ENCODE assay signal across 32 cellular contexts in genomic region chr2:54594048-54594447, GRCh38.
A peak's percentile ranks its signal among the peaks of the same experiment; 100 is the strongest.
DNase-seq lines count a peak whose midpoint lies in the region; ATAC-seq, FAIRE-seq and TF ChIP-seq lines count a peak whose summit lies in the region.
"Had no signal": no experiment of that assay in that cellular context is flagged by ENCODE, and none has a peak within 500 bp of the region (broad histone marks: within the 10 kb centered on the region; RNA-seq: fewer than 3 reads in every experiment).

No MANE protein-coding gene starts in this region.

- H3K27ac ChIP-seq in left ventricle myocardium inferior (replicated peaks) (peak overlapping the region; percentile 80), right atrium auricular region (no peak overlapping the region), OCI-LY3 (ENCODE audit: low read length) (no peak overlapping the region), GM12878 (ENCODE audit: control insufficient read depth, insufficient read depth) (peak overlapping the region; percentile 52), trophoblast cell (ENCODE audit: low read depth, low read length) (no peak overlapping the region), ovary (no peak overlapping the region)
- H3K27ac ChIP-seq: body of pancreas had no signal

- POLR2A ChIA-PET in GM12878 (lab: Charles Lee): interaction anchor here (0.7 to 1.6 kb wide), 6 partner anchors 18 to 126 kb away, joined by 3 to 7 read pairs (median 4); no protein-coding TSS in a partner anchor

- H3K27me3 Mint-ChIP-seq in stimulated activated naive B cell treated with anti-CD40 and anti-IgM and Interleukin-4, amounts not matched to agents 10 μg/mL and 1 μg/mL and 100 μg/mL, for 72 hours: no peaks in the 10 kb centered on the region
- H3K27me3 Mint-ChIP-seq: central memory CD8-positive, alpha-beta T cell; dendritic cell treated with granulocyte-macrophage colony-stimulating factor and Interleukin-4, amounts not matched to agents 40 ng/mL and 50 ng/mL, for 4 days had no signal

- WGBS in GM12878 (ENCODE audit: insufficient coverage, insufficient replicate concordance, low lambda C conversion rate, missing lambda C conversion rate): 75% methylated on average over 4 of the region's 4 CpGs
- WGBS in trophoblast cell (ENCODE audit: extremely low coverage, insufficient coverage, insufficient read length): no CpG with 5 or more reads among the region's 4 CpGs
- WGBS in ovary, 3 donors: 93 to 94% (median 93%) methylated on average over 4 of the region's 4 CpGs

- no peaks in the 10 kb centered on the region for H3K79me1 ChIP-seq in trophoblast cell (ENCODE audit: low read length)

- DNase-seq in left ventricle myocardium inferior (no peak), right atrium auricular region (ENCODE audit: low spot score) (no peak), GM12878 (ENCODE audit: low read depth, low spot score) (no peak), trophoblast cell (no peak), activated gamma-delta T cell treated with Interleukin-2 at 50 U/mL for 16 hours (no peak), ovary (no peak)
- no peak for DNase-seq in stimulated activated naive B cell treated with anti-CD40 and anti-IgM and Interleukin-4, amounts not matched to agents 10 μg/mL and 1 μg/mL and 100 μg/mL, for 72 hours
- DNase-seq: activated CD4-positive, alpha-beta T cell treated with anti-CD3 and anti-CD28 coated beads, Interleukin-2, amount 50 U/mL, for 1 hour; activated T-cell treated with anti-CD3 and anti-CD28 coated beads, Interleukin-2, amount 50 U/mL, for 4 hours; adrenal gland; AML-193; body of pancreas; EL; foreskin fibroblast; head of caudate nucleus; KG1; MG63; NCI-H1436 treated with DMSO at 0.1 percent for 48 hours; NCI-H2081 treated with DMSO at 0.1 percent for 48 hours; NCI-H2227 treated with DMSO at 0.1 percent for 48 hours; NCI-H526 treated with DMSO at 0.1 percent for 48 hours; NK-92 treated with Interleukin-12 subunit alpha and Interleukin-12 subunit beta, amount 100 ng/mL, for 24 hours; SHP77 treated with DMSO at 0.1 percent for 48 hours; stimulated activated naive CD8-positive, alpha-beta T cell treated with anti-CD3 and anti-CD28 coated beads, Interleukin-15, Interleukin-2, amounts not matched to agents 100 U/mL and 50 U/mL, for 24 hours had no signal

- no peak for FAIRE-seq in GM12878 (lab: Jason Lieb, UNC)
- FAIRE-seq: keratinocyte, RCC 7860 had no signal

- no peak overlapping the region for H2BK12ac ChIP-seq in trophoblast cell (ENCODE audit: low read length)

- H3K27me3 ChIP-seq in left ventricle myocardium inferior (ENCODE audit: low read depth) (no peaks in the 10 kb centered on the region), right atrium auricular region (no peaks in the 10 kb centered on the region), OCI-LY3 (ENCODE audit: low read depth, low read length) (no peaks in the 10 kb centered on the region), GM12878 (replicated peaks in 1 of 2; ENCODE audit: control insufficient read depth in 2 of 2, insufficient read depth in 2 of 2, low read length in 1 of 2) (no peaks in the 10 kb centered on the region), trophoblast cell (ENCODE audit: insufficient read depth, low read length) (no peaks in the 10 kb centered on the region), ovary (no peaks in the 10 kb centered on the region)
- H3K27me3 ChIP-seq: adrenal gland, body of pancreas, esophagus muscularis mucosa, MG63 had no signal

- H4K20me1 ChIP-seq in OCI-LY3 (ENCODE audit: insufficient read depth, low read length): no peaks in the 10 kb centered on the region
- H4K20me1 ChIP-seq in GM12878 (ENCODE audit: control insufficient read depth, insufficient read depth): peaks cover 3% of the 10 kb centered on the region; the same call in 1 of the 2 replicates

- H3K18ac ChIP-seq in trophoblast cell (ENCODE audit: low read length): no peak overlapping the region

- no peak overlapping the region for H2BK5ac ChIP-seq in trophoblast cell (ENCODE audit: low read depth, low read length, poor library complexity)

- H3K4me1 Mint-ChIP-seq in stimulated activated naive B cell treated with anti-CD40 and anti-IgM and Interleukin-4, amounts not matched to agents 10 μg/mL and 1 μg/mL and 100 μg/mL, for 72 hours: peaks cover 62 to 96% of the 10 kb centered on the region in 2 donors

- H3K9me3 Mint-ChIP-seq in stimulated activated naive B cell treated with anti-CD40 and anti-IgM and Interleukin-4, amounts not matched to agents 10 μg/mL and 1 μg/mL and 100 μg/mL, for 72 hours: no peaks in the 10 kb centered on the region
- H3K9me3 Mint-ChIP-seq: activated T-cell treated with anti-CD3 and anti-CD28 coated beads, Interleukin-2, amount 50 U/mL, for 4 hours; central memory CD8-positive, alpha-beta T cell; dendritic cell treated with granulocyte-macrophage colony-stimulating factor and Interleukin-4, amounts not matched to agents 40 ng/mL and 50 ng/mL, for 4 days; mesothelial cell of epicardium; WTC11 had no signal

- H3K79me2 ChIP-seq in OCI-LY3 (ENCODE audit: low read length): no peaks in the 10 kb centered on the region
- H3K79me2 ChIP-seq in GM12878 (ENCODE audit: control insufficient read depth, insufficient read depth, low read length): peaks cover 97% of the 10 kb centered on the region
- peaks cover 4% of the 10 kb centered on the region for H3K79me2 ChIP-seq in trophoblast cell (ENCODE audit: control insufficient read depth, insufficient read depth, low read length, poor library complexity)

- no peak for TF ChIP-seq POLR2A in GM12878 (IDR thresholded peaks at IDR 0.05; ENCODE audit: low read depth, low read length)
- TF ChIP-seq POLR2A in ovary (IDR thresholded peaks at IDR 0.05): no peak

- no peak overlapping the region for H2AK5ac ChIP-seq in trophoblast cell (ENCODE audit: low read length)

- H3K36me3 ChIP-seq in left ventricle myocardium inferior (peaks cover 12% of the 10 kb centered on the region), right atrium auricular region (peaks cover 12% of the 10 kb centered on the region), OCI-LY3 (replicated peaks; ENCODE audit: low read depth, low read length) (no peaks in the 10 kb centered on the region), GM12878 (ENCODE audit: control insufficient read depth in 2 of 2, insufficient read depth in 2 of 2, low read length in 1 of 2) (peaks cover 18 to 19% of the 10 kb centered on the region in 2 experiments), trophoblast cell (ENCODE audit: control insufficient read depth in 1 of 2, insufficient read depth in 2 of 2, low read length in 2 of 2) (peaks cover 6 to 10% of the 10 kb centered on the region in 2 experiments), ovary (no peaks in the 10 kb centered on the region)

- no peak overlapping the region for H4K91ac ChIP-seq in trophoblast cell (ENCODE audit: low read depth, low read length)

- SMC1A ChIA-PET in GM12878 (lab: Charles Lee; ENCODE audit: uncharacterized antibody, unreplicated experiment): interaction anchor here (1.0 to 4.9 kb wide), 3 partner anchors 10 to 25 kb away, joined by 3 to 37 read pairs (median 19); no protein-coding TSS in a partner anchor

- peak overlapping the region; percentile 81 for H3K27ac Mint-ChIP-seq in stimulated activated naive B cell treated with anti-CD40 and anti-IgM and Interleukin-4, amounts not matched to agents 10 μg/mL and 1 μg/mL and 100 μg/mL, for 72 hours
- H3K27ac Mint-ChIP-seq: dendritic cell treated with granulocyte-macrophage colony-stimulating factor and Interleukin-4, amounts not matched to agents 40 ng/mL and 50 ng/mL, for 4 days; mesothelial cell of epicardium had no signal

- TF ChIP-seq EP300 in GM12878 (IDR thresholded peaks at IDR 0.05; ENCODE audit: borderline replicate concordance in 1 of 2, control insufficient read depth in 1 of 2, low read depth in 2 of 2, low read length in 2 of 2) (no peak), ovary (IDR thresholded peaks at IDR 0.05) (no peak)

- RAD21 ChIA-PET in GM12878 (lab: Charles Lee; ENCODE audit: unreplicated experiment): interaction anchor here (1.0 to 4.1 kb wide), 4 partner anchors 12 to 71 kb away, joined by 3 to 14 read pairs (median 4); no protein-coding TSS in a partner anchor

- no peak overlapping the region for H3K23ac ChIP-seq in trophoblast cell (ENCODE audit: low read length)

- H3K4me2 ChIP-seq in OCI-LY3 (ENCODE audit: low read length): peak overlapping the region; percentile 33; the same call in 1 of the 2 replicates
- peak overlapping the region; percentile 45 for H3K4me2 ChIP-seq in GM12878 (ENCODE audit: control insufficient read depth, insufficient read depth)
- no peak overlapping the region for H3K4me2 ChIP-seq in trophoblast cell (ENCODE audit: low read length)

- H3K4me3 ChIP-seq in left ventricle myocardium inferior (no peak overlapping the region), right atrium auricular region (no peak overlapping the region), OCI-LY3 (ENCODE audit: low read length) (no peak overlapping the region), GM12878 (no peak overlapping the region), trophoblast cell (ENCODE audit: low read depth, low read length) (no peak overlapping the region), ovary (no peak overlapping the region)
- H3K4me3 ChIP-seq: adrenal gland, body of pancreas, esophagus muscularis mucosa, MG63 had no signal

- H4K8ac ChIP-seq in trophoblast cell (ENCODE audit: low read depth, low read length): no peak overlapping the region

- H3K9ac ChIP-seq in OCI-LY3 (ENCODE audit: low read length): no peak overlapping the region
- H3K9ac ChIP-seq in GM12878 (ENCODE audit: control insufficient read depth, insufficient read depth, low read length): no peak overlapping the region
- H3K9ac ChIP-seq in trophoblast cell (ENCODE audit: low read length): no peak overlapping the region

- BruUV-seq in GM12878 (replicated peaks; lab: Mats Ljungman, UMichigan): no TSS peak

- intact Hi-C loops in left ventricle myocardium inferior (cut with micrococcal nuclease): no loop called here
- intact Hi-C loops in GM12878 (cut with micrococcal nuclease; ENCODE audit: unreplicated experiment): no loop called here
- intact Hi-C loops in ovary (cut with DNase I): no loop called here

- H2BK120ac ChIP-seq in trophoblast cell (ENCODE audit: insufficient read depth, low read length, poor library complexity): no peak overlapping the region

- H3K4me3 Mint-ChIP-seq in stimulated activated naive B cell treated with anti-CD40 and anti-IgM and Interleukin-4, amounts not matched to agents 10 μg/mL and 1 μg/mL and 100 μg/mL, for 72 hours: peak overlapping the region; percentile 30 to 53
- H3K4me3 Mint-ChIP-seq: activated T-cell treated with anti-CD3 and anti-CD28 coated beads, Interleukin-2, amount 50 U/mL, for 4 hours; central memory CD8-positive, alpha-beta T cell; dendritic cell treated with granulocyte-macrophage colony-stimulating factor and Interleukin-4, amounts not matched to agents 40 ng/mL and 50 ng/mL, for 4 days; mesothelial cell of epicardium; WTC11 had no signal

- no peaks in the 10 kb centered on the region for H3K9me3 ChIP-seq in left ventricle myocardium inferior (replicated peaks)
- H3K9me3 ChIP-seq in right atrium auricular region: no peaks in the 10 kb centered on the region
- no peaks in the 10 kb centered on the region for H3K9me3 ChIP-seq in OCI-LY3 (ENCODE audit: insufficient read depth, low read length)
- H3K9me3 ChIP-seq in GM12878 (replicated peaks; ENCODE audit: control insufficient read depth, insufficient read depth, low read length): no peaks in the 10 kb centered on the region
- H3K9me3 ChIP-seq in trophoblast cell (ENCODE audit: insufficient read depth, low read depth, low read length): peaks cover 2% of the 10 kb centered on the region
- no peaks in the 10 kb centered on the region for H3K9me3 ChIP-seq in ovary
- H3K9me3 ChIP-seq: adrenal gland, body of pancreas, esophagus muscularis mucosa, MG63 had no signal

- H2AFZ ChIP-seq in OCI-LY3 (ENCODE audit: low read depth, low read length): no peak overlapping the region
- no peak overlapping the region for H2AFZ ChIP-seq in GM12878 (ENCODE audit: control insufficient read depth, low read depth, low read length)
- no peak overlapping the region for H2AFZ ChIP-seq in trophoblast cell (ENCODE audit: insufficient read depth, low read length, poor library complexity)

- in situ Hi-C loops in GM12878 (cut with MboI): no loop called here

- no peak overlapping the region for H4K12ac ChIP-seq in trophoblast cell (ENCODE audit: low read depth, low read length)

- CTCF ChIA-PET in GM12878 (lab: Yijun Ruan, JAX): interaction anchor here (1.3 to 1.8 kb wide), 3 partner anchors 19 to 70 kb away, joined by 3 to 5 read pairs (median 3); no protein-coding TSS in a partner anchor

- H3K4me1 ChIP-seq in left ventricle myocardium inferior (peaks cover 99% of the 10 kb centered on the region), right atrium auricular region (peaks cover 0 to 70% of the 10 kb centered on the region in 2 donors), OCI-LY3 (ENCODE audit: low read length) (peaks cover 52% of the 10 kb centered on the region), GM12878 (ENCODE audit: control insufficient read depth, insufficient read depth, low read length) (peaks cover 73% of the 10 kb centered on the region), trophoblast cell (ENCODE audit: control insufficient read depth in 1 of 2, insufficient read depth in 2 of 2, low read length in 2 of 2) (peaks cover 2 to 4% of the 10 kb centered on the region in 2 experiments), ovary (ENCODE audit: insufficient read depth) (peaks cover 29% of the 10 kb centered on the region)

- TF ChIP-seq CTCF in left ventricle myocardium inferior (IDR thresholded peaks at IDR 0.05; ENCODE audit: borderline replicate concordance) (no peak), right atrium auricular region (IDR thresholded peaks at IDR 0.05) (no peak), OCI-LY3 (IDR thresholded peaks at IDR 0.05; ENCODE audit: low read depth, low read length) (no peak), GM12878 (IDR thresholded peaks at IDR 0.05 in 2 of 3, conservative IDR thresholded peaks at IDR 0.05 in 1 of 3; ENCODE audit: control insufficient read depth in 2 of 3, extremely low read depth in 1 of 3, insufficient read depth in 1 of 3, low read depth in 3 of 3, low read length in 3 of 3) (no peak), ovary (IDR thresholded peaks at IDR 0.05) (no peak)

- H3K36me3 Mint-ChIP-seq in stimulated activated naive B cell treated with anti-CD40 and anti-IgM and Interleukin-4, amounts not matched to agents 10 μg/mL and 1 μg/mL and 100 μg/mL, for 72 hours: peaks cover 18 to 23% of the 10 kb centered on the region in 2 donors

- H3K14ac ChIP-seq in trophoblast cell (ENCODE audit: low read length): no peak overlapping the region

- TF ChIP-seq RAD21 in GM12878 (IDR thresholded peaks at IDR 0.05; ENCODE audit: insufficient read depth, low read depth, low read length): no peak

- no peak overlapping the region for H3K4ac ChIP-seq in trophoblast cell (ENCODE audit: low read depth, low read length)

- peak; percentile 28; the same call in 1 of the 3 replicates for ATAC-seq in GM12878
- peak; percentile 43 to 56 for ATAC-seq in stimulated activated naive B cell treated with anti-CD40 and anti-IgM and Interleukin-4, amounts not matched to agents 10 μg/mL and 1 μg/mL and 100 μg/mL, for 72 hours (replicated peaks)
- ATAC-seq: activated T-cell treated with anti-CD3 and anti-CD28 coated beads, Interleukin-2, amount 50 U/mL, for 4 hours; body of pancreas; stimulated activated naive CD8-positive, alpha-beta T cell treated with anti-CD3 and anti-CD28 coated beads, Interleukin-15, Interleukin-2, amounts not matched to agents 100 U/mL and 50 U/mL, for 24 hours; WTC11 had no signal

Comparison
In these comparisons a context has a peak if more than half of its experiments do, and no peak if none do; other contexts are left out.
1. H3K27ac ChIP-seq: peak in left ventricle myocardium inferior (single experiment) and GM12878 (single experiment); none in right atrium auricular region (0 of 2), OCI-LY3 (single experiment), trophoblast cell (single experiment) and ovary (0 of 2).